11 cellular contexts compared by ENCODE assay signal in the genomic region with DNA sequence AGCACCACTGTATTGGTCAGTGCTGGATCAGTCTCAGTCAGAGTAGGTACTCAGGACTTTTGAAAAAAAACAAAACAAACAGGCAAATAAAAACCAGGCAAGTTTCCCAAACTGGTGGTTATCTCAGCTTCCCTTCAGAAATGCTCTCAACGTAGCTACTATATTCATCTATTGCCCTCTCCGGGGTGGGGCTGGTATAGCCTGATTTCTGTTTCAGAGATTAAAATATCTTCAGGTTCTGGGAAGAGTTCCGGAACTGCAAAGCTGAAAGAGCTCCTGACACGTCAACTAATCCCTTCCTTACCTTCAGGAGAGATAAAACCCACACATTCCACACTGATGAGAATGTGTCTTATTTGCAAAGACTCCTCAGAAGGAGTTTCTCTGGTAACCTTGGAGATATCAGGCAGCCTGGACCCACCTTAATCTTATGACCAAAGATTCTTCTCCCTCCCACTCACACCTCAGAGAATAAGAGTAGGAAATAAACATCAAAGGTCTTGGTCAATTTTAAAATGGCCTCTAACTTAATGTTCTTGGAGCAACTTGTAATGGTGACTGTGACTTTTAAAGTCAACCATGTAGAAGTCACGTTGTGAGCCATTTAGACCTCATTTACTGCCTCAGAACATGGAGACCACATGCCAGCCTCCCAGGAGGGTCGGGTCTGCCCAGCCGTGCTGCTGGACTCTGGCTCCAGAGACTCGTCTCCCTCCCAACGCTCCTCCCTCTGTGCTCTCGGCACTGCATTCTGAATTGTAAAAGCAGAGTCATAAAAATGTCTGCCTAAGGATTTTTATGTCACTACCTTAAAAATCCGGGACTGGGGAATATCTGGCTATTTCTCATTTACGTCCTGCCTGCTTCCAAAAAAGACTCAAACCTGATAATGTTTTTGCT. TPM values are rescaled to one million over a fixed set of nuclear protein-coding genes. Genes with fewer than 3 reads are reported as not detected.
A peak's percentile ranks its signal among the peaks of the same experiment; 100 is the strongest.
DNase-seq lines count a peak whose midpoint lies in the region; ATAC-seq, FAIRE-seq and TF ChIP-seq lines count a peak whose summit lies in the region.
"Had no signal": no experiment of that assay in that cellular context is flagged by ENCODE, and none has a peak within 500 bp of the region (broad histone marks: within the 10 kb centered on the region; RNA-seq: fewer than 3 reads in every experiment).

No MANE protein-coding gene starts in this region.

- peaks cover 5% of the 10 kb centered on the region for H3K4me1 Mint-ChIP-seq in activated naive CD4-positive, alpha-beta T cell treated with anti-CD3 and anti-CD28 coated beads for 36 hours (ENCODE audit: low read depth)

- H3K27ac Mint-ChIP-seq in activated naive CD4-positive, alpha-beta T cell treated with anti-CD3 and anti-CD28 coated beads for 36 hours = no peak overlapping the region

- H3K36me3 Mint-ChIP-seq in activated naive CD4-positive, alpha-beta T cell treated with anti-CD3 and anti-CD28 coated beads for 36 hours (ENCODE audit: low read depth) = no peaks in the 10 kb centered on the region

- H3K4me1 ChIP-seq in tibial nerve = no peaks in the 10 kb centered on the region

- intact Hi-C loops in activated naive CD4-positive, alpha-beta T cell treated with anti-CD3 and anti-CD28 coated beads for 36 hours (cut with micrococcal nuclease) = no loop called here

- 27 to 28% methylated on average over 12 of the region's 12 CpGs for WGBS in tibial nerve, 2 donors

- no peaks in the 10 kb centered on the region for H3K27me3 ChIP-seq in tibial nerve
- H3K27me3 ChIP-seq: neutrophil had no signal

- H3K9me3 Mint-ChIP-seq in activated naive CD4-positive, alpha-beta T cell treated with anti-CD3 and anti-CD28 coated beads for 36 hours = no peaks in the 10 kb centered on the region

- H3K9me3 ChIP-seq in tibial nerve = no peaks in the 10 kb centered on the region
- H3K9me3 ChIP-seq: neutrophil had no signal

- no peaks in the 10 kb centered on the region for H3K27me3 Mint-ChIP-seq in activated naive CD4-positive, alpha-beta T cell treated with anti-CD3 and anti-CD28 coated beads for 36 hours (ENCODE audit: low read depth)

- peak; percentile 68 for DNase-seq in GM03348 (ENCODE audit: low spot score)
- DNase-seq in RCC 7860 (ENCODE audit: low spot score) = peak; percentile 96
- DNase-seq in fibroblast of peridontal ligament (ENCODE audit: extremely low read depth) = peak; percentile 43
- DNase-seq in putamen (ENCODE audit: low spot score) = peak; percentile 79
- no peak for DNase-seq in tibial nerve (ENCODE audit: low spot score in 2 of 2)
- DNase-seq in NK-92 treated with Interleukin-12 subunit alpha and Interleukin-12 subunit beta, amount 100 ng/mL, for 24 hours (lab: John Stamatoyannopoulos, UW) = no peak
- DNase-seq in activated naive CD4-positive, alpha-beta T cell treated with anti-CD3 and anti-CD28 coated beads for 36 hours = no peak
- DNase-seq: GF-D8, NCI-H146 had no signal

- TF ChIP-seq POLR2A in tibial nerve (IDR thresholded peaks at IDR 0.05) = no peak

- TF ChIP-seq EP300 in tibial nerve (IDR thresholded peaks at IDR 0.05) = no peak

- no peaks in the 10 kb centered on the region for H3K36me3 ChIP-seq in tibial nerve
- H3K36me3 ChIP-seq: neutrophil had no signal

- TF ChIP-seq CTCF in tibial nerve (IDR thresholded peaks at IDR 0.05) = no peak

- no peak overlapping the region for H3K4me3 ChIP-seq in tibial nerve

- no peak for ATAC-seq in HG02973 (IDR thresholded peaks at IDR 0.05; ENCODE audit: unreplicated experiment)

- CTCF ChIA-PET in activated naive CD4-positive, alpha-beta T cell treated with anti-CD3 and anti-CD28 coated beads for 36 hours (lab: Charles Lee) = no interaction called here

- no peak overlapping the region for H3K27ac ChIP-seq in tibial nerve
- H3K27ac ChIP-seq: neutrophil had no signal

- peak; percentile 93 for FAIRE-seq in RCC 7860 (lab: Jason Lieb, UNC)

- no peak overlapping the region for H3K4me3 Mint-ChIP-seq in activated naive CD4-positive, alpha-beta T cell treated with anti-CD3 and anti-CD28 coated beads for 36 hours

RNA-seq across cellular contexts. Expression of gene CDCP1, which starts 53.8 kb away (rescaled TPM):
- 1 to 10 TPM in 2 of 4 donors, under 1 TPM in 2; 0.20 to 3.0 (median 1.2) TPM for total RNA-seq in tibial nerve
- total RNA-seq in activated naive CD4-positive, alpha-beta T cell treated with anti-CD3 and anti-CD28 coated beads for 36 hours = under 1 TPM; 0.41 to 0.59 TPM

Comparison
In these comparisons a context has a peak if more than half of its experiments do, and no peak if none do; other contexts are left out.
1. DNase-seq: peak in GM03348 (single experiment), RCC 7860 (single experiment), fibroblast of peridontal ligament (single experiment) and putamen (single experiment); none in tibial nerve (0 of 2), NK-92 treated with Interleukin-12 subunit alpha and Interleukin-12 subunit beta, amount 100 ng/mL, for 24 hours (single experiment) and activated naive CD4-positive, alpha-beta T cell treated with anti-CD3 and anti-CD28 coated beads for 36 hours (single experiment).